In genomic region chr10:47920610-47921009, GRCh38 we compare ENCODE assay signal across 13 cellular contexts. TPM values are rescaled to one million over a fixed set of nuclear protein-coding genes. Genes with fewer than 3 reads are reported as not detected.
"Had no signal": no experiment of that assay in that cellular context is flagged by ENCODE, and none has a peak within 500 bp of the region (broad histone marks: within the 10 kb centered on the region; RNA-seq: fewer than 3 reads in every experiment).

No MANE protein-coding gene starts in this region.

RNA-seq across cellular contexts. Expression of gene NPY4R2, which starts 2.1 kb away (rescaled TPM):
- total RNA-seq: dermis microvascular lymphatic vessel endothelial cell; endothelial cell of umbilical vein; esophagus muscularis mucosa; heart left ventricle; left lobe of liver; mammary epithelial cell; naive thymus-derived CD8-positive, alpha-beta T cell; osteoblast; psoas muscle; right lobe of liver; spleen; tibial nerve had no signal
- polyA plus RNA-seq: endothelial cell of umbilical vein; heart left ventricle; naive thymus-derived CD8-positive, alpha-beta T cell; neural cell; psoas muscle; spleen had no signal
